In genomic region chr12:119902084-119902509, GRCh38 we compare ENCODE assay signal across 8 cellular contexts. TPM values are rescaled to one million over a fixed set of nuclear protein-coding genes. Genes with fewer than 3 reads are reported as not detected.
DNase-seq lines count a peak whose midpoint lies in the region; ATAC-seq lines count a peak whose summit lies in the region.

No MANE protein-coding gene starts in this region.

- H3K27me3 Mint-ChIP-seq in activated CD4-positive, alpha-beta T cell treated with anti-CD3 and anti-CD28 coated beads, Interleukin-2, amount 10 ng/mL, durations not matched to agents 7 days and 5 days: peaks cover 3% of the 10 kb centered on the region

- H3K27ac Mint-ChIP-seq in activated CD4-positive, alpha-beta T cell treated with anti-CD3 and anti-CD28 coated beads, Interleukin-2, amount 10 ng/mL, durations not matched to agents 7 days and 5 days: no peak overlapping the region

- H3K9me3 Mint-ChIP-seq in activated CD4-positive, alpha-beta T cell treated with anti-CD3 and anti-CD28 coated beads, Interleukin-2, amount 10 ng/mL, durations not matched to agents 7 days and 5 days: no peaks in the 10 kb centered on the region

- CTCF ChIA-PET in activated CD4-positive, alpha-beta T cell treated with anti-CD3 and anti-CD28 coated beads, Interleukin-2, amount 10 ng/mL, durations not matched to agents 7 days and 5 days (lab: Charles Lee): interaction anchor here (0.8 to 1.1 kb wide), 3 partner anchors 12 to 117 kb away, joined by 3 to 4 read pairs (median 3); no protein-coding TSS in a partner anchor

- peak; percentile 83 for ATAC-seq in HG03565 (IDR thresholded peaks at IDR 0.05; ENCODE audit: unreplicated experiment)

- H3K36me3 Mint-ChIP-seq in activated CD4-positive, alpha-beta T cell treated with anti-CD3 and anti-CD28 coated beads, Interleukin-2, amount 10 ng/mL, durations not matched to agents 7 days and 5 days (ENCODE audit: low read depth): no peaks in the 10 kb centered on the region

- H3K4me1 Mint-ChIP-seq in activated CD4-positive, alpha-beta T cell treated with anti-CD3 and anti-CD28 coated beads, Interleukin-2, amount 10 ng/mL, durations not matched to agents 7 days and 5 days: peaks cover 4% of the 10 kb centered on the region

- POLR2A ChIA-PET in activated CD4-positive, alpha-beta T cell treated with anti-CD3 and anti-CD28 coated beads, Interleukin-2, amount 10 ng/mL, durations not matched to agents 7 days and 5 days (lab: Charles Lee): no interaction called here

- H3K4me3 Mint-ChIP-seq in activated CD4-positive, alpha-beta T cell treated with anti-CD3 and anti-CD28 coated beads, Interleukin-2, amount 10 ng/mL, durations not matched to agents 7 days and 5 days: no peak overlapping the region

- DNase-seq in NK-92 treated with Interleukin-12 subunit alpha and Interleukin-12 subunit beta, amount 100 ng/mL, for 24 hours (lab: John Stamatoyannopoulos, UW): peak; percentile 27
- no peak for DNase-seq in NK-92 (lab: John Stamatoyannopoulos, UW; ENCODE audit: unreplicated experiment)
- DNase-seq in NCI-H748 (lab: John Stamatoyannopoulos, UW; ENCODE audit: unreplicated experiment): peak; percentile 80
- peak; percentile 83 for DNase-seq in activated CD4-positive, alpha-beta T cell treated with anti-CD3 and anti-CD28 coated beads, Interleukin-2, amount 10 ng/mL, durations not matched to agents 7 days and 5 days
- DNase-seq in dermis blood vessel endothelial cell: peak; percentile 81
- DNase-seq in medulla oblongata (ENCODE audit: extremely low spot score): peak; percentile 66
- peak; percentile 50 to 68 for DNase-seq in stimulated activated CD8-positive, alpha-beta memory T cell treated with anti-CD3 and anti-CD28 coated beads, Interleukin-15, amount 100 ng/mL, for 48 hours (ENCODE audit: low read depth in 2 of 2)

RNA-seq across cellular contexts. Expression of gene CIT, which starts 25.0 kb away (rescaled TPM):
- total RNA-seq in activated CD4-positive, alpha-beta T cell treated with anti-CD3 and anti-CD28 coated beads, Interleukin-2, amount 10 ng/mL, durations not matched to agents 7 days and 5 days: 100 to 1,000 TPM; 113 to 132 TPM
- total RNA-seq in dermis blood vessel endothelial cell: 4.4 and 24.4 TPM in 2 replicates
